1 cellular context compared by ENCODE assay signal in genomic region chr19:498977-499623, GRCh38.
A peak's percentile ranks its signal among the peaks of the same experiment; 100 is the strongest.
TF ChIP-seq lines count a peak whose summit lies in the region.

No MANE protein-coding gene starts in this region.

TF ChIP-seq in HepG2, 621 proteins besides CTCF, POLR2A, EP300 and RAD21 (continues in another document):
- TF ChIP-seq NCOA2 (CRISPR knock-in tag; IDR thresholded peaks at IDR 0.05): no peak
- TF ChIP-seq BCLAF1 (IDR thresholded peaks at IDR 0.05): no peak
- no peak for TF ChIP-seq PTBP1 (IDR thresholded peaks at IDR 0.05; ENCODE audit: low read depth, low read length, poor library complexity, severe bottlenecking)
- TF ChIP-seq SRY (CRISPR knock-in tag; IDR thresholded peaks at IDR 0.05): no peak
- no peak for TF ChIP-seq RBAK (CRISPR knock-in tag; IDR thresholded peaks at IDR 0.05)
- no peak for TF ChIP-seq REXO4 (CRISPR knock-in tag; IDR thresholded peaks at IDR 0.05; ENCODE audit: borderline replicate concordance)
- no peak for TF ChIP-seq FOSL2 (CRISPR knock-in tag; IDR thresholded peaks at IDR 0.05)
- peak; percentile 34; the same call in 1 of the 2 replicates for TF ChIP-seq HNF4G (IDR thresholded peaks at IDR 0.05; ENCODE audit: borderline replicate concordance, low read depth, low read length)
- no peak for TF ChIP-seq HNF4G (CRISPR knock-in tag; IDR thresholded peaks at IDR 0.05; ENCODE audit: borderline replicate concordance, low read depth)
- TF ChIP-seq EED (CRISPR knock-in tag; IDR thresholded peaks at IDR 0.05): no peak
- TF ChIP-seq PBX2 (CRISPR knock-in tag; IDR thresholded peaks at IDR 0.05): no peak
- no peak for TF ChIP-seq CBX5 (CRISPR knock-in tag; IDR thresholded peaks at IDR 0.05; ENCODE audit: borderline replicate concordance)
- TF ChIP-seq MEIS1 (CRISPR knock-in tag; IDR thresholded peaks at IDR 0.05; ENCODE audit: borderline replicate concordance): peak; percentile 33; the same call in 1 of the 2 replicates
- no peak for TF ChIP-seq ZFP41 (CRISPR knock-in tag; IDR thresholded peaks at IDR 0.05; ENCODE audit: borderline replicate concordance)
- TF ChIP-seq NFE2 (CRISPR knock-in tag; IDR thresholded peaks at IDR 0.05): no peak
- no peak for TF ChIP-seq ZFP37 (CRISPR knock-in tag; IDR thresholded peaks at IDR 0.05; ENCODE audit: borderline replicate concordance)
- TF ChIP-seq LCORL (IDR thresholded peaks at IDR 0.05): no peak
- no peak for TF ChIP-seq LCORL (CRISPR knock-in tag; IDR thresholded peaks at IDR 0.05)
- 0 out of 2 replicates have a peak, but pooled peaks have one; percentile 52 for TF ChIP-seq TARDBP (CRISPR knock-in tag; IDR thresholded peaks at IDR 0.05)
- no peak for TF ChIP-seq SIN3A (IDR thresholded peaks at IDR 0.05; ENCODE audit: borderline replicate concordance, low read depth, low read length)
- TF ChIP-seq FOXO4 (CRISPR knock-in tag; conservative IDR thresholded peaks at IDR 0.05): no peak
- no peak for TF ChIP-seq ZNF564 (CRISPR knock-in tag; IDR thresholded peaks at IDR 0.05)
- TF ChIP-seq FOXK1 (CRISPR knock-in tag; IDR thresholded peaks at IDR 0.05; ENCODE audit: borderline replicate concordance, low read depth): no peak
- TF ChIP-seq SSRP1 (CRISPR knock-in tag; IDR thresholded peaks at IDR 0.05): no peak
- no peak for TF ChIP-seq AHDC1 (CRISPR knock-in tag; IDR thresholded peaks at IDR 0.05; ENCODE audit: borderline replicate concordance)
- TF ChIP-seq ZNF280D (CRISPR knock-in tag; IDR thresholded peaks at IDR 0.05): no peak
- TF ChIP-seq ZNF616 (CRISPR knock-in tag; IDR thresholded peaks at IDR 0.05; ENCODE audit: low read depth): no peak
- peak; percentile 53; the same call in 1 of the 2 replicates for TF ChIP-seq CHD4 (IDR thresholded peaks at IDR 0.05; ENCODE audit: borderline replicate concordance, low read length)
- peak; percentile 40 for TF ChIP-seq SRSF1 (optimal IDR thresholded peaks at IDR 0.05; ENCODE audit: low read depth, low read length)
- TF ChIP-seq RBFOX2 (IDR thresholded peaks at IDR 0.05; ENCODE audit: low read depth, low read length): no peak
- no peak for TF ChIP-seq NFE2L2 (IDR thresholded peaks at IDR 0.05; ENCODE audit: low read length)
- peak; percentile 24; the same call in 1 of the 2 replicates for TF ChIP-seq NR2C2 (CRISPR knock-in tag; IDR thresholded peaks at IDR 0.05; ENCODE audit: borderline replicate concordance)
- TF ChIP-seq NFKB2 (CRISPR knock-in tag; IDR thresholded peaks at IDR 0.05; ENCODE audit: borderline replicate concordance): no peak
- TF ChIP-seq JUND (CRISPR knock-in tag; IDR thresholded peaks at IDR 0.05): no peak
- no peak for TF ChIP-seq HMGXB4 (CRISPR knock-in tag; IDR thresholded peaks at IDR 0.05; ENCODE audit: borderline replicate concordance in 1 of 2, low read depth in 1 of 2)
- peak; percentile 92 for TF ChIP-seq PAXIP1 (CRISPR knock-in tag; conservative IDR thresholded peaks at IDR 0.05)
- TF ChIP-seq ZNF639 (CRISPR knock-in tag; conservative IDR thresholded peaks at IDR 0.05): no peak
- TF ChIP-seq ZFP36L1 (CRISPR knock-in tag; IDR thresholded peaks at IDR 0.05): no peak
- 0 out of 2 replicates have a peak, but pooled peaks have one; percentile 47 for TF ChIP-seq ESRRA (CRISPR knock-in tag; IDR thresholded peaks at IDR 0.05; ENCODE audit: low read depth)
- no peak for TF ChIP-seq AHR (CRISPR knock-in tag; IDR thresholded peaks at IDR 0.05)
- no peak for TF ChIP-seq PAF1 (CRISPR knock-in tag; IDR thresholded peaks at IDR 0.05)
